In genomic region chr1:100249537-100250257, GRCh38 we compare ENCODE assay signal across 8 cellular contexts. TPM values are rescaled to one million over a fixed set of nuclear protein-coding genes. Genes with fewer than 3 reads are reported as not detected.
DNase-seq lines count a peak whose midpoint lies in the region; ATAC-seq and TF ChIP-seq lines count a peak whose summit lies in the region.

DBT (minus strand) TSS chr1:100249834; CDS start chr1:100249820, 14 bp downstream.

- peak; percentile 97 for TF ChIP-seq POLR2A in erythroblast (IDR thresholded peaks at IDR 0.05; ENCODE audit: low read length)

- ATAC-seq in GM21576 (IDR thresholded peaks at IDR 0.05; ENCODE audit: unreplicated experiment) = peak; percentile 100

- no peak; the same call in 1 of the 2 replicates for TF ChIP-seq EP300 in Ishikawa (IDR thresholded peaks at IDR 0.05; ENCODE audit: borderline replicate concordance)

- DNase-seq in DMS153 (lab: John Stamatoyannopoulos, UW) = peak; percentile 91
- DNase-seq in OCI-M2 (lab: John Stamatoyannopoulos, UW; ENCODE audit: unreplicated experiment) = peak; percentile 58
- peak; percentile 84 for DNase-seq in activated T-cell treated with anti-CD3 and anti-CD28 coated beads for 4 hours
- DNase-seq in erythroblast (lab: John Stamatoyannopoulos, UW) = peak; percentile 95 to 96
- peak; percentile 95 for DNase-seq in mucosa of gallbladder (ENCODE audit: low spot score)
- DNase-seq in stimulated activated CD8-positive, alpha-beta memory T cell treated with anti-CD3 and anti-CD28 coated beads, Interleukin-4, amount 100 ng/mL, for 4 hours (ENCODE audit: low read depth in 2 of 2, low spot score in 1 of 2) = peak; percentile 77 to 84

- no peak for TF ChIP-seq RAD21 in Ishikawa (IDR thresholded peaks at IDR 0.05; ENCODE audit: low read depth)

TF ChIP-seq in Ishikawa, 13 proteins besides CTCF, POLR2A, EP300 and RAD21:
- TF ChIP-seq NFIC (IDR thresholded peaks at IDR 0.05) (peak; percentile 10; the same call in 1 of the 2 replicates), USF1 (IDR thresholded peaks at IDR 0.05) (no peak), REST (IDR thresholded peaks at IDR 0.05; ENCODE audit: low read depth) (no peak), ZBTB7A (IDR thresholded peaks at IDR 0.05; ENCODE audit: low read depth) (0 out of 2 replicates have a peak, but pooled peaks have one; percentile 25), FOXM1 (IDR thresholded peaks at IDR 0.05; ENCODE audit: borderline replicate concordance, low read depth) (no peak), YY1 (IDR thresholded peaks at IDR 0.05; ENCODE audit: low read depth) (peak; percentile 96), CREB1 (IDR thresholded peaks at IDR 0.05; ENCODE audit: low read depth) (peak; percentile 69), EGR1 (IDR thresholded peaks at IDR 0.05) (no peak), TEAD4 (IDR thresholded peaks at IDR 0.05) (peak; percentile 71), TCF12 (IDR thresholded peaks at IDR 0.05; ENCODE audit: low read depth) (0 out of 2 replicates have a peak, but pooled peaks have one; percentile 19), TAF1 (IDR thresholded peaks at IDR 0.05; ENCODE audit: low read depth) (peak; percentile 97)
- TF ChIP-seq, protein P1, sequence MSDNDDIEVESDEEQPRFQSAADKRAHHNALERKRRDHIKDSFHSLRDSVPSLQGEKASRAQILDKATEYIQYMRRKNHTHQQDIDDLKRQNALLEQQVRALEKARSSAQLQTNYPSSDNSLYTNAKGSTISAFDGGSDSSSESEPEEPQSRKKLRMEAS (IDR thresholded peaks at IDR 0.05) = peak; percentile 56

RNA-seq across cellular contexts. Expression of gene DBT, which starts in this region (rescaled TPM):
- total RNA-seq in mucosa of gallbladder = 17.0 TPM

Comparison
In these comparisons a context has a peak if more than half of its experiments do, and no peak if none do; other contexts are left out.
1. Peak in every context shown above with its lines: DNase-seq and ATAC-seq.